Comparison of ENCODE assay signal across 8 cellular contexts in genomic region chr1:101371259-101371658, GRCh38.
A peak's percentile ranks its signal among the peaks of the same experiment; 100 is the strongest.
DNase-seq lines count a peak whose midpoint lies in the region; ATAC-seq, FAIRE-seq and TF ChIP-seq lines count a peak whose summit lies in the region.

No MANE protein-coding gene starts in this region.

- H3K9me3 ChIP-seq in GM12878 (replicated peaks; ENCODE audit: control insufficient read depth, insufficient read depth, low read length), result peaks cover 5% of the 10 kb centered on the region

- CTCF ChIA-PET in GM12878 (lab: Yijun Ruan, JAX), result interaction anchor here (0.6 to 2.2 kb wide), 14 partner anchors 8 to 82 kb away, joined by 3 to 15 read pairs (median 6); no protein-coding TSS in a partner anchor

- intact Hi-C loops in GM12878 (cut with micrococcal nuclease; ENCODE audit: unreplicated experiment), result loop anchor here (1.0 to 5.0 kb wide), 4 partner anchors 16 to 66 kb away; no protein-coding TSS in a partner anchor

- no TSS peak for BruUV-seq in GM12878 (replicated peaks; lab: Mats Ljungman, UMichigan)

- no peaks in the 10 kb centered on the region for H3K27me3 ChIP-seq in GM12878 (replicated peaks in 1 of 2; ENCODE audit: control insufficient read depth in 2 of 2, insufficient read depth in 2 of 2, low read length in 1 of 2)

- in situ Hi-C loops in GM12878 (cut with MboI), result no loop called here

- peak overlapping the region; percentile 64 for H3K4me2 ChIP-seq in GM12878 (ENCODE audit: control insufficient read depth, insufficient read depth)

- TF ChIP-seq EP300 in GM12878 (IDR thresholded peaks at IDR 0.05; ENCODE audit: borderline replicate concordance in 1 of 2, control insufficient read depth in 1 of 2, low read depth in 2 of 2, low read length in 2 of 2), result peak; percentile 70 to 83; a peak in 3 of 4 replicates

- DNase-seq in EH (ENCODE audit: low read depth) (peak; percentile 90), GM12878 (ENCODE audit: low read depth, low spot score) (peak; percentile 96), CD1c-positive myeloid dendritic cell (ENCODE audit: extremely low spot score) (no peak), frontal cortex (ENCODE audit: low spot score in 2 of 2) (no peak), NCI-H2171 treated with DMSO at 0.1 percent for 48 hours (lab: John Stamatoyannopoulos, UW) (no peak)
- DNase-seq in stimulated activated naive CD4-positive, alpha-beta T cell (lab: John Stamatoyannopoulos, UW), result no peak

- peak; percentile 26 for TF ChIP-seq RAD21 in GM12878 (IDR thresholded peaks at IDR 0.05; ENCODE audit: insufficient read depth, low read depth, low read length)

- POLR2A ChIA-PET in GM12878 (lab: Charles Lee), result interaction anchor here (1.2 to 5.3 kb wide), 8 partner anchors 8 to 66 kb away, joined by 4 to 45 read pairs (median 10); no protein-coding TSS in a partner anchor

- H3K36me3 ChIP-seq in GM12878 (ENCODE audit: control insufficient read depth in 2 of 2, insufficient read depth in 2 of 2, low read length in 1 of 2), result no peaks in the 10 kb centered on the region

- no peaks in the 10 kb centered on the region for H4K20me1 ChIP-seq in GM12878 (ENCODE audit: control insufficient read depth, insufficient read depth)

- H2AFZ ChIP-seq in GM12878 (ENCODE audit: control insufficient read depth, low read depth, low read length), result no peak overlapping the region

- H3K79me2 ChIP-seq in GM12878 (ENCODE audit: control insufficient read depth, insufficient read depth, low read length), result peaks cover 39% of the 10 kb centered on the region

- H3K27ac ChIP-seq in GM12878 (ENCODE audit: control insufficient read depth, insufficient read depth), result peak overlapping the region; percentile 90

- peak; percentile 92 for FAIRE-seq in GM12878 (lab: Jason Lieb, UNC)
- no peak for FAIRE-seq in frontal cortex (lab: Jason Lieb, UNC)

- RAD21 ChIA-PET in GM12878 (lab: Charles Lee; ENCODE audit: unreplicated experiment), result interaction anchor here (0.7 to 12.9 kb wide), 14 partner anchors 13 to 477 kb away, joined by 3 to 219 read pairs (median 6); partner anchors contain the start of gene EXTL2

- TF ChIP-seq POLR2A in GM12878 (IDR thresholded peaks at IDR 0.05; ENCODE audit: low read depth, low read length), result no peak; the same call in 1 of the 2 replicates

- H3K4me3 ChIP-seq in GM12878, result peak overlapping the region; percentile 53

- TF ChIP-seq CTCF in GM12878 (IDR thresholded peaks at IDR 0.05 in 2 of 3, conservative IDR thresholded peaks at IDR 0.05 in 1 of 3; ENCODE audit: control insufficient read depth in 2 of 3, extremely low read depth in 1 of 3, insufficient read depth in 1 of 3, low read depth in 3 of 3, low read length in 3 of 3), result no peak

- H3K9ac ChIP-seq in GM12878 (ENCODE audit: control insufficient read depth, insufficient read depth, low read length), result peak overlapping the region; percentile 68

- peaks cover 20% of the 10 kb centered on the region for H3K4me1 ChIP-seq in GM12878 (ENCODE audit: control insufficient read depth, insufficient read depth, low read length)

- SMC1A ChIA-PET in GM12878 (lab: Charles Lee; ENCODE audit: uncharacterized antibody, unreplicated experiment), result interaction anchor here (0.9 to 20.9 kb wide), 13 partner anchors 8 to 123 kb away, joined by 3 to 618 read pairs (median 7); no protein-coding TSS in a partner anchor

- peak; percentile 96 for ATAC-seq in GM19463 (IDR thresholded peaks at IDR 0.05; ENCODE audit: unreplicated experiment)
- ATAC-seq in HG03432 (IDR thresholded peaks at IDR 0.05; ENCODE audit: unreplicated experiment), result peak; percentile 98
- ATAC-seq in GM12878, result peak; percentile 92

TF ChIP-seq in GM12878, 131 proteins besides CTCF, POLR2A, EP300 and RAD21 (continues in another document):
- TF ChIP-seq SREBF1 (IDR thresholded peaks at IDR 0.05; ENCODE audit: low read length) (no peak), BMI1 (IDR thresholded peaks at IDR 0.05; ENCODE audit: borderline replicate concordance) (peak; percentile 52; the same call in 1 of the 2 replicates), JUND (IDR thresholded peaks at IDR 0.05; ENCODE audit: low read depth, low read length) (peak; percentile 90), RB1 (IDR thresholded peaks at IDR 0.05; ENCODE audit: borderline replicate concordance) (no peak), TBL1XR1 (IDR thresholded peaks at IDR 0.05; ENCODE audit: low read depth, low read length) (no peak; the same call in 1 of the 2 replicates), STAT3 (IDR thresholded peaks at IDR 0.05; ENCODE audit: low read depth, low read length) (no peak)
- TF ChIP-seq, protein P1, sequence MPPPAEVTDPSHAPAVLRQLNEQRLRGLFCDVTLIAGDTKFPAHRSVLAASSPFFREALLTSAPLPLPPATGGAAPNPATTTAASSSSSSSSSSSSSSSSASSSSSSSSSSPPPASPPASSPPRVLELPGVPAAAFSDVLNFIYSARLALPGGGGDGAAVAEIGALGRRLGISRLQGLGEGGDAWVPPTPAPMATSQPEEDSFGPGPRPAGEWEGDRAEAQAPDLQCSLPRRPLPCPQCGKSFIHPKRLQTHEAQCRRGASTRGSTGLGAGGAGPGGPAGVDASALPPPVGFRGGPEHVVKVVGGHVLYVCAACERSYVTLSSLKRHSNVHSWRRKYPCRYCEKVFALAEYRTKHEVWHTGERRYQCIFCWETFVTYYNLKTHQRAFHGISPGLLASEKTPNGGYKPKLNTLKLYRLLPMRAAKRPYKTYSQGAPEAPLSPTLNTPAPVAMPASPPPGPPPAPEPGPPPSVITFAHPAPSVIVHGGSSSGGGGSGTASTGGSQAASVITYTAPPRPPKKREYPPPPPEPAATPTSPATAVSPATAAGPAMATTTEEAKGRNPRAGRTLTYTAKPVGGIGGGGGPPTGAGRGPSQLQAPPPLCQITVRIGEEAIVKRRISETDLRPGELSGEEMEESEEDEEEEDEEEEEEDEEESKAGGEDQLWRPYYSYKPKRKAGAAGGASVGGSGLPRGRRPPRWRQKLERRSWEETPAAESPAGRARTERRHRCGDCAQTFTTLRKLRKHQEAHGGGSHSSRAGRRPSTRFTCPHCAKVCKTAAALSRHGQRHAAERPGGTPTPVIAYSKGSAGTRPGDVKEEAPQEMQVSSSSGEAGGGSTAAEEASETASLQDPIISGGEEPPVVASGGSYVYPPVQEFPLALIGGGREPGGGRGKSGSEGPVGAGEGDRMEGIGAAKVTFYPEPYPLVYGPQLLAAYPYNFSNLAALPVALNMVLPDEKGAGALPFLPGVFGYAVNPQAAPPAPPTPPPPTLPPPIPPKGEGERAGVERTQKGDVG (CRISPR knock-in tag; IDR thresholded peaks at IDR 0.05), result no peak
- TF ChIP-seq, protein P2, sequence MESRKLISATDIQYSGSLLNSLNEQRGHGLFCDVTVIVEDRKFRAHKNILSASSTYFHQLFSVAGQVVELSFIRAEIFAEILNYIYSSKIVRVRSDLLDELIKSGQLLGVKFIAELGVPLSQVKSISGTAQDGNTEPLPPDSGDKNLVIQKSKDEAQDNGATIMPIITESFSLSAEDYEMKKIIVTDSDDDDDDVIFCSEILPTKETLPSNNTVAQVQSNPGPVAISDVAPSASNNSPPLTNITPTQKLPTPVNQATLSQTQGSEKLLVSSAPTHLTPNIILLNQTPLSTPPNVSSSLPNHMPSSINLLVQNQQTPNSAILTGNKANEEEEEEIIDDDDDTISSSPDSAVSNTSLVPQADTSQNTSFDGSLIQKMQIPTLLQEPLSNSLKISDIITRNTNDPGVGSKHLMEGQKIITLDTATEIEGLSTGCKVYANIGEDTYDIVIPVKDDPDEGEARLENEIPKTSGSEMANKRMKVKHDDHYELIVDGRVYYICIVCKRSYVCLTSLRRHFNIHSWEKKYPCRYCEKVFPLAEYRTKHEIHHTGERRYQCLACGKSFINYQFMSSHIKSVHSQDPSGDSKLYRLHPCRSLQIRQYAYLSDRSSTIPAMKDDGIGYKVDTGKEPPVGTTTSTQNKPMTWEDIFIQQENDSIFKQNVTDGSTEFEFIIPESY (IDR thresholded peaks at IDR 0.05), result no peak
- TF ChIP-seq, protein P3, sequence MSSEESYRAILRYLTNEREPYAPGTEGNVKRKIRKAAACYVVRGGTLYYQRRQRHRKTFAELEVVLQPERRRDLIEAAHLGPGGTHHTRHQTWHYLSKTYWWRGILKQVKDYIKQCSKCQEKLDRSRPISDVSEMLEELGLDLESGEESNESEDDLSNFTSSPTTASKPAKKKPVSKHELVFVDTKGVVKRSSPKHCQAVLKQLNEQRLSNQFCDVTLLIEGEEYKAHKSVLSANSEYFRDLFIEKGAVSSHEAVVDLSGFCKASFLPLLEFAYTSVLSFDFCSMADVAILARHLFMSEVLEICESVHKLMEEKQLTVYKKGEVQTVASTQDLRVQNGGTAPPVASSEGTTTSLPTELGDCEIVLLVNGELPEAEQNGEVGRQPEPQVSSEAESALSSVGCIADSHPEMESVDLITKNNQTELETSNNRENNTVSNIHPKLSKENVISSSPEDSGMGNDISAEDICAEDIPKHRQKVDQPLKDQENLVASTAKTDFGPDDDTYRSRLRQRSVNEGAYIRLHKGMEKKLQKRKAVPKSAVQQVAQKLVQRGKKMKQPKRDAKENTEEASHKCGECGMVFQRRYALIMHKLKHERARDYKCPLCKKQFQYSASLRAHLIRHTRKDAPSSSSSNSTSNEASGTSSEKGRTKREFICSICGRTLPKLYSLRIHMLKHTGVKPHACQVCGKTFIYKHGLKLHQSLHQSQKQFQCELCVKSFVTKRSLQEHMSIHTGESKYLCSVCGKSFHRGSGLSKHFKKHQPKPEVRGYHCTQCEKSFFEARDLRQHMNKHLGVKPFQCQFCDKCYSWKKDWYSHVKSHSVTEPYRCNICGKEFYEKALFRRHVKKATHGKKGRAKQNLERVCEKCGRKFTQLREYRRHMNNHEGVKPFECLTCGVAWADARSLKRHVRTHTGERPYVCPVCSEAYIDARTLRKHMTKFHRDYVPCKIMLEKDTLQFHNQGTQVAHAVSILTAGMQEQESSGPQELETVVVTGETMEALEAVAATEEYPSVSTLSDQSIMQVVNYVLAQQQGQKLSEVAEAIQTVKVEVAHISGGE (CRISPR knock-in tag; IDR thresholded peaks at IDR 0.05), result no peak

Comparison
In these comparisons a context has a peak if more than half of its experiments do, and no peak if none do; other contexts are left out.
1. DNase-seq: peak in EH (single experiment) and GM12878 (single experiment); none in CD1c-positive myeloid dendritic cell (single experiment), frontal cortex (0 of 2), stimulated activated naive CD4-positive, alpha-beta T cell (0 of 6) and NCI-H2171 treated with DMSO at 0.1 percent for 48 hours (single experiment).
2. Peak in every context shown above with its lines, with median percentiles within 50 percentile points of each other: ATAC-seq.